ENCODE assay signal across 19 cellular contexts in genomic region chr11:3137486-3138177, GRCh38. TPM values are rescaled to one million over a fixed set of nuclear protein-coding genes. Genes with fewer than 3 reads are reported as not detected.
DNase-seq lines count a peak whose midpoint lies in the region; ATAC-seq, FAIRE-seq and TF ChIP-seq lines count a peak whose summit lies in the region.
"Had no signal": no experiment of that assay in that cellular context is flagged by ENCODE, and none has a peak within 500 bp of the region (broad histone marks: within the 10 kb centered on the region; RNA-seq: fewer than 3 reads in every experiment).

No MANE protein-coding gene starts in this region.

- H3K27me3 Mint-ChIP-seq in central memory CD8-positive, alpha-beta T cell = no peaks in the 10 kb centered on the region
- no peaks in the 10 kb centered on the region for H3K27me3 Mint-ChIP-seq in activated CD4-positive, alpha-beta memory T cell treated with anti-CD3 and anti-CD28 coated beads for 36 hours
- H3K27me3 Mint-ChIP-seq: B cell, T-cell had no signal

- DNase-seq in MV-4-11 (lab: John Stamatoyannopoulos, UW) = peak; percentile 51
- no peak for DNase-seq in central memory CD8-positive, alpha-beta T cell (ENCODE audit: low spot score in 2 of 2)
- peak; percentile 69 for DNase-seq in kidney
- DNase-seq in spleen = peak; percentile 77
- no peak for DNase-seq in activated CD4-positive, alpha-beta memory T cell treated with anti-CD3 and anti-CD28 coated beads for 36 hours
- DNase-seq in activated CD4-positive, alpha-beta T cell treated with anti-CD3 and anti-CD28 coated beads for 1 hour = no peak
- DNase-seq: activated CD4-positive, CD25-positive, alpha-beta regulatory T cell; erythroblast; gastrocnemius medialis; GDM1; NCI-H1436 treated with DMSO at 0.1 percent for 48 hours; stimulated activated CD4-positive, alpha-beta T cell treated with anti-CD3 and anti-CD28 coated beads, Interleukin-4, amount 100 ng/mL, for 24 hours; T-cell had no signal

- POLR2A ChIA-PET in activated CD4-positive, alpha-beta memory T cell treated with anti-CD3 and anti-CD28 coated beads for 36 hours (lab: Charles Lee) = no interaction called here

- peaks cover 1% of the 10 kb centered on the region for H3K36me3 Mint-ChIP-seq in central memory CD8-positive, alpha-beta T cell (ENCODE audit: insufficient read depth)
- no peaks in the 10 kb centered on the region for H3K36me3 Mint-ChIP-seq in activated CD4-positive, alpha-beta memory T cell treated with anti-CD3 and anti-CD28 coated beads for 36 hours
- H3K36me3 Mint-ChIP-seq: T-cell had no signal

- H3K36me3 ChIP-seq in kidney (ENCODE audit: control insufficient read depth in 1 of 2, insufficient read depth in 2 of 2, low read length in 2 of 2) (no peaks in the 10 kb centered on the region), spleen (peaks cover 0 to 8% (median 0%) of the 10 kb centered on the region in 6 donors)
- H3K36me3 ChIP-seq: gastrocnemius medialis, left lung, ovary had no signal

- H3K27ac ChIP-seq in kidney (ENCODE audit: low read depth in 2 of 2, low read length in 2 of 2) (no peak overlapping the region), spleen (peak overlapping the region in 3 of 8 donors; percentile 32 to 41 (median 41))
- H3K27ac ChIP-seq: gastrocnemius medialis, left lung, ovary had no signal

- H3K9me3 ChIP-seq in kidney (ENCODE audit: control insufficient read depth in 1 of 2, low read length in 2 of 2) = no peaks in the 10 kb centered on the region
- H3K9me3 ChIP-seq in spleen = no peaks in the 10 kb centered on the region
- H3K9me3 ChIP-seq: gastrocnemius medialis, left lung, ovary had no signal

- H3K4me3 ChIP-seq in kidney (ENCODE audit: low read length in 2 of 2) = no peak overlapping the region
- no peak overlapping the region for H3K4me3 ChIP-seq in spleen
- H3K4me3 ChIP-seq: gastrocnemius medialis, GM12878, left lung, ovary, skin epidermis had no signal

- peak overlapping the region; percentile 38 for H3K27ac Mint-ChIP-seq in central memory CD8-positive, alpha-beta T cell (ENCODE audit: low read depth)
- no peak overlapping the region for H3K27ac Mint-ChIP-seq in activated CD4-positive, alpha-beta memory T cell treated with anti-CD3 and anti-CD28 coated beads for 36 hours
- H3K27ac Mint-ChIP-seq: B cell, T-cell had no signal

- peaks cover 0 to 3% of the 10 kb centered on the region in 2 donors for H3K4me1 ChIP-seq in kidney (ENCODE audit: control insufficient read depth in 1 of 2, insufficient read depth in 1 of 2, low read depth in 1 of 2, low read length in 2 of 2)
- peaks cover 6 to 92% (median 41%) of the 10 kb centered on the region in 6 donors for H3K4me1 ChIP-seq in spleen

- TF ChIP-seq POLR2A in spleen (IDR thresholded peaks at IDR 0.05) = no peak

- intact Hi-C loops in kidney (cut with DNase I) (no loop called here), spleen (cut with DNase I; ENCODE audit: low total_unique reads) (no loop called here)
- intact Hi-C loops in activated CD4-positive, alpha-beta memory T cell treated with anti-CD3 and anti-CD28 coated beads for 36 hours (cut with micrococcal nuclease) = no loop called here

- H3K4me1 Mint-ChIP-seq in central memory CD8-positive, alpha-beta T cell = peaks cover 34% of the 10 kb centered on the region
- no peaks in the 10 kb centered on the region for H3K4me1 Mint-ChIP-seq in activated CD4-positive, alpha-beta memory T cell treated with anti-CD3 and anti-CD28 coated beads for 36 hours (ENCODE audit: low read depth)
- H3K4me1 Mint-ChIP-seq: B cell had no signal

- H3K9me3 Mint-ChIP-seq in central memory CD8-positive, alpha-beta T cell = no peaks in the 10 kb centered on the region
- no peaks in the 10 kb centered on the region for H3K9me3 Mint-ChIP-seq in activated CD4-positive, alpha-beta memory T cell treated with anti-CD3 and anti-CD28 coated beads for 36 hours
- H3K9me3 Mint-ChIP-seq: T-cell had no signal

- no peak overlapping the region for H3K9ac ChIP-seq in kidney (ENCODE audit: low read length in 2 of 2)

- no peaks in the 10 kb centered on the region for H3K27me3 ChIP-seq in spleen (replicated peaks in 1 of 7)
- H3K27me3 ChIP-seq: gastrocnemius medialis, left lung, ovary had no signal

- no peak for TF ChIP-seq CTCF in kidney (IDR thresholded peaks at IDR 0.05; ENCODE audit: borderline replicate concordance, extremely low read depth, insufficient read depth)
- no peak for TF ChIP-seq CTCF in spleen (IDR thresholded peaks at IDR 0.05 in 8 of 11, conservative IDR thresholded peaks at IDR 0.05 in 3 of 11)

- 52 to 83% (median 54%) methylated on average over 9 to 17 of the region's 17 CpGs for WGBS in spleen, 5 donors

- H3K4me3 Mint-ChIP-seq in central memory CD8-positive, alpha-beta T cell = peak overlapping the region; percentile 57
- H3K4me3 Mint-ChIP-seq in activated CD4-positive, alpha-beta memory T cell treated with anti-CD3 and anti-CD28 coated beads for 36 hours = no peak overlapping the region
- H3K4me3 Mint-ChIP-seq: B cell, T-cell had no signal

- CTCF ChIA-PET in activated CD4-positive, alpha-beta memory T cell treated with anti-CD3 and anti-CD28 coated beads for 36 hours (lab: Charles Lee) = no interaction called here

- no peak for FAIRE-seq in kidney (lab: Jason Lieb, UNC)
- FAIRE-seq: GM12878 had no signal

- ATAC-seq in central memory CD8-positive, alpha-beta T cell (replicated peaks; ENCODE audit: extremely low read depth, poor library complexity, severe bottlenecking) = no peak
- ATAC-seq in GM19351 (IDR thresholded peaks at IDR 0.05; ENCODE audit: unreplicated experiment) = no peak
- ATAC-seq: gastrocnemius medialis, GM12878, left lung had no signal

RNA-seq across cellular contexts. Expression of gene OSBPL5, which starts 27.5 kb away (rescaled TPM):
- total RNA-seq in kidney (63.0 TPM), spleen (10 to 100 TPM; 37.2 to 91.2 (median 73.3) TPM)
- polyA plus RNA-seq in kidney (ENCODE audit: insufficient read depth, low read depth, low replicate concordance) (8.5 TPM), spleen (10 to 100 TPM in 2 of 3 donors, 1 to 10 TPM in 1; 5.1 to 21.6 (median 10.7) TPM)
- 1 to 10 TPM; 4.6 to 4.7 TPM for total RNA-seq in activated CD4-positive, alpha-beta memory T cell treated with anti-CD3 and anti-CD28 coated beads for 36 hours
- total RNA-seq: GM12878 had no signal
- polyA plus RNA-seq: GM12878 had no signal

Comparison
In these comparisons a context has a peak if more than half of its experiments do, and no peak if none do; other contexts are left out.
1. DNase-seq: peak in MV-4-11 (single experiment), kidney (single experiment) and spleen (single experiment); none in central memory CD8-positive, alpha-beta T cell (0 of 2), activated CD4-positive, alpha-beta memory T cell treated with anti-CD3 and anti-CD28 coated beads for 36 hours (single experiment) and activated CD4-positive, alpha-beta T cell treated with anti-CD3 and anti-CD28 coated beads for 1 hour (single experiment).
2. RNA of gene OSBPL5, which starts 27.5 kb away (total RNA-seq): 37.2 to 91.2 TPM in spleen and 63.0 TPM in kidney (single experiment); 4.6 to 4.7 TPM in activated CD4-positive, alpha-beta memory T cell treated with anti-CD3 and anti-CD28 coated beads for 36 hours; every median in the first group is over 4 times any median in the second.